11 cellular contexts compared by ENCODE assay signal in the genomic region with DNA sequence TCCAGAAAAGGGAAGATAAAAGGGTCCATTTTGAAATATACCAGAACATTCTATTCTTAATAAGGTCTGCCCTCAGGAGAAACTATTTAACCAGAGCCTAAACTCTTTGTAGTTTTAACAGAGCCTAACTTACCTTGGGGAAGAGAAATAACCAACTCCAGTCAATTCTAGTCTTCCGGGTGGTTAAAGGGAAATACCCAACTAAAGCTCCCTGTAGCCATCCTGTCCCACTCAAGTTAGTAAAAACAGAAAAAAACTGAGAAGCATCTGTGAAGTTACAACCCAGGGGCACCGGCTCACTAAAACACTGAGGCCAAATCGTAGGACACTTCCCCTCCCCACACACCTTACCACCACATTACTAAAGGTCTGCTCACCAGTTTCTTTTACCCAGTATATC. TPM values are rescaled to one million over a fixed set of nuclear protein-coding genes. Genes with fewer than 3 reads are reported as not detected.
DNase-seq lines count a peak whose midpoint lies in the region; ATAC-seq and TF ChIP-seq lines count a peak whose summit lies in the region.
"Had no signal": no experiment of that assay in that cellular context is flagged by ENCODE, and none has a peak within 500 bp of the region (broad histone marks: within the 10 kb centered on the region; RNA-seq: fewer than 3 reads in every experiment).

No MANE protein-coding gene starts in this region.

- H3K4me3 Mint-ChIP-seq in natural killer cell (no peak overlapping the region), T-helper 17 cell (no peak overlapping the region), nephron progenitor cell (no peak overlapping the region)
- no peak overlapping the region for H3K4me3 Mint-ChIP-seq in natural killer cell treated with Interleukin-12 subunit alpha and Interleukin-12 subunit beta and Interleukin-15 and Interleukin-18, amount 100 ng/mL, for 72 hours
- H3K4me3 Mint-ChIP-seq: CD14-positive monocyte had no signal

- peaks cover 8% of the 10 kb centered on the region for H3K36me3 Mint-ChIP-seq in natural killer cell
- peaks cover 12% of the 10 kb centered on the region for H3K36me3 Mint-ChIP-seq in natural killer cell treated with Interleukin-12 subunit alpha and Interleukin-12 subunit beta and Interleukin-15 and Interleukin-18, amount 100 ng/mL, for 72 hours
- peaks cover 2% of the 10 kb centered on the region for H3K36me3 Mint-ChIP-seq in T-helper 17 cell (ENCODE audit: low read depth)
- peaks cover 89% of the 10 kb centered on the region for H3K36me3 Mint-ChIP-seq in nephron progenitor cell (ENCODE audit: low read depth)

- no peak for TF ChIP-seq CTCF in natural killer cell (IDR thresholded peaks at IDR 0.05)
- TF ChIP-seq CTCF in nephron progenitor cell (IDR thresholded peaks at IDR 0.05) = no peak
- no peak for TF ChIP-seq CTCF in A673 (conservative IDR thresholded peaks at IDR 0.05; ENCODE audit: low read depth, low read length)

- H3K9me3 Mint-ChIP-seq in natural killer cell = peaks cover 0 to 4% of the 10 kb centered on the region in 2 donors
- peaks cover 5% of the 10 kb centered on the region for H3K9me3 Mint-ChIP-seq in natural killer cell treated with Interleukin-12 subunit alpha and Interleukin-12 subunit beta and Interleukin-15 and Interleukin-18, amount 100 ng/mL, for 72 hours
- peaks cover 47% of the 10 kb centered on the region for H3K9me3 Mint-ChIP-seq in nephron progenitor cell

- no TSS peak for BruUV-seq in A673 (replicated peaks; lab: Mats Ljungman, UMichigan)

- no peaks in the 10 kb centered on the region for H3K9me3 ChIP-seq in T-helper 17 cell (ENCODE audit: control insufficient read depth, low read length, poor library complexity, severe bottlenecking)
- H3K9me3 ChIP-seq in A673 (ENCODE audit: low read depth, low read length, poor library complexity, severe bottlenecking) = no peaks in the 10 kb centered on the region
- H3K9me3 ChIP-seq: A549 had no signal

- H3K27me3 Mint-ChIP-seq in natural killer cell (ENCODE audit: low read depth in 2 of 2) = no peaks in the 10 kb centered on the region
- H3K27me3 Mint-ChIP-seq in natural killer cell treated with Interleukin-12 subunit alpha and Interleukin-12 subunit beta and Interleukin-15 and Interleukin-18, amount 100 ng/mL, for 72 hours = no peaks in the 10 kb centered on the region
- no peaks in the 10 kb centered on the region for H3K27me3 Mint-ChIP-seq in T-helper 17 cell
- peaks cover 4% of the 10 kb centered on the region for H3K27me3 Mint-ChIP-seq in nephron progenitor cell (ENCODE audit: low read depth, poor library complexity)

- H3K27ac Mint-ChIP-seq in natural killer cell (peak overlapping the region; percentile 7 to 14), T-helper 17 cell (peak overlapping the region; percentile 53), nephron progenitor cell (peak overlapping the region; percentile 14)
- no peak overlapping the region for H3K27ac Mint-ChIP-seq in natural killer cell treated with Interleukin-12 subunit alpha and Interleukin-12 subunit beta and Interleukin-15 and Interleukin-18, amount 100 ng/mL, for 72 hours

- DNase-seq in natural killer cell (no peak), T-helper 17 cell (no peak), nephron progenitor cell (no peak), A673 (ENCODE audit: low spot score) (no peak), NOMO-1 (lab: John Stamatoyannopoulos, UW; ENCODE audit: unreplicated experiment in 2 of 2) (no peak), NCI-H2227 (lab: John Stamatoyannopoulos, UW; ENCODE audit: unreplicated experiment) (no peak)
- no peak for DNase-seq in natural killer cell treated with Interleukin-12 subunit alpha and Interleukin-12 subunit beta and Interleukin-15 and Interleukin-18, amount 100 ng/mL, for 72 hours (ENCODE audit: low spot score)

- intact Hi-C loops in natural killer cell (cut with micrococcal nuclease) (no loop called here), A673 (cut with micrococcal nuclease; ENCODE audit: unreplicated experiment) (no loop called here)

- peaks cover 51 to 55% of the 10 kb centered on the region in 2 donors for H3K4me1 Mint-ChIP-seq in natural killer cell
- H3K4me1 Mint-ChIP-seq in natural killer cell treated with Interleukin-12 subunit alpha and Interleukin-12 subunit beta and Interleukin-15 and Interleukin-18, amount 100 ng/mL, for 72 hours (ENCODE audit: low read depth in 2 of 2) = peaks cover 43 to 44% of the 10 kb centered on the region in 2 donors
- H3K4me1 Mint-ChIP-seq in T-helper 17 cell = peaks cover 48% of the 10 kb centered on the region
- H3K4me1 Mint-ChIP-seq in nephron progenitor cell = no peaks in the 10 kb centered on the region

- no peaks in the 10 kb centered on the region for H3K4me1 ChIP-seq in A673 (ENCODE audit: insufficient read depth, low read length, poor library complexity, severe bottlenecking)
- H3K4me1 ChIP-seq: A549 had no signal

- POLR2A ChIA-PET in A673 (lab: Charles Lee; ENCODE audit: low non-redundant PET) = no interaction called here

- H3K4me3 ChIP-seq in A673 (ENCODE audit: low read depth, low read length, poor library complexity, severe bottlenecking) = no peak overlapping the region
- H3K4me3 ChIP-seq: A549 had no signal

- ATAC-seq in natural killer cell (no peak), T-helper 17 cell (peak; percentile 32)
- ATAC-seq in natural killer cell treated with Interleukin-12 subunit alpha and Interleukin-12 subunit beta and Interleukin-15 and Interleukin-18, amount 100 ng/mL, for 72 hours = no peak
- ATAC-seq: A549, HCT116 had no signal

- H3K36me3 ChIP-seq in A673 (ENCODE audit: insufficient read depth, low read length, poor library complexity, severe bottlenecking) = no peaks in the 10 kb centered on the region

- no peaks in the 10 kb centered on the region for H3K27me3 ChIP-seq in A673 (replicated peaks; ENCODE audit: insufficient read depth, low read depth, low read length, poor library complexity)

- CTCF ChIA-PET in A673 (lab: Charles Lee) = no interaction called here

- H3K27ac ChIP-seq in A673 (ENCODE audit: low read depth, low read length, poor library complexity, severe bottlenecking) = no peak overlapping the region
- H3K27ac ChIP-seq: A549, HL-60 had no signal

RNA-seq across cellular contexts. Expression of gene CEP85L, which starts 23.7 kb away (rescaled TPM):
- total RNA-seq in natural killer cell (10 to 100 TPM; 75.0 to 85.2 (median 82.0) TPM), T-helper 17 cell (10 to 100 TPM; 87.6 to 95.6 TPM), A673 (2021) (6.5 and 7.4 TPM in 2 replicates)
- total RNA-seq in natural killer cell treated with Interleukin-12 subunit alpha and Interleukin-12 subunit beta and Interleukin-15 and Interleukin-18, amount 100 ng/mL, for 72 hours = 10 to 100 TPM; 35.7 to 47.4 TPM

Comparison
In these comparisons a context has a peak if more than half of its experiments do, and no peak if none do; other contexts are left out.
1. H3K27ac Mint-ChIP-seq: peak in natural killer cell (2 of 2), T-helper 17 cell (single experiment) and nephron progenitor cell (single experiment); none in natural killer cell treated with Interleukin-12 subunit alpha and Interleukin-12 subunit beta and Interleukin-15 and Interleukin-18, amount 100 ng/mL, for 72 hours (0 of 2).